Comparison of ENCODE assay signal across 13 cellular contexts in the genomic region with DNA sequence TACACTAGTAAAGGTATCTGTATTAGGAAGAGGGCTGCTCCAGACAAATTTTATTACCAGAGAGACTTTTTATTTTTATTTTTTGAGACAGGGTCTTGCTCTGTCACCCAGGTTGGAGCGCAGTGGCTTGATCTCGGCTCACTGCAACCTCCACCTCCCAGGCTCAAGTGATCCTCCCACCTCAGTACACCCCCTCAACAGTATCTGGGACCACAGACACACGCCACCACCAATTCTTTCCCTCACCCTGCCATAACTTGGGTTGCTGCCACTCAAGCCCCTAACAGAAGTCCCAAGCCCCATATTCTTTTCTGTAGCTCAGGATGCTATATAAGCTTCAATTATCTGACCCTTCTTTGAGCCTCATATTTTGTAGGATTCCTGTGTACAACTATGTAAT. TPM values are rescaled to one million over a fixed set of nuclear protein-coding genes. Genes with fewer than 3 reads are reported as not detected.
DNase-seq lines count a peak whose midpoint lies in the region; ATAC-seq, FAIRE-seq and TF ChIP-seq lines count a peak whose summit lies in the region.
"Had no signal": no experiment of that assay in that cellular context is flagged by ENCODE, and none has a peak within 500 bp of the region (broad histone marks: within the 10 kb centered on the region; RNA-seq: fewer than 3 reads in every experiment).

No MANE protein-coding gene starts in this region.

- H3K27ac ChIP-seq in ACC112 (ENCODE audit: low read depth, low read length) (peak overlapping the region; percentile 99), MM.1S (ENCODE audit: low read length) (peak overlapping the region; percentile 99; the same call in 1 of the 2 replicates), mammary epithelial cell (ENCODE audit: insufficient read depth, low read depth, low read length) (peak overlapping the region; percentile 60), osteoblast (ENCODE audit: low read depth, low read length) (no peak overlapping the region)

- no peak for FAIRE-seq in RCC 7860 (lab: Jason Lieb, UNC)
- FAIRE-seq: H54 had no signal

- no peak for DNase-seq in MM.1S
- no peak for DNase-seq in mammary epithelial cell
- no peak for DNase-seq in osteoblast (ENCODE audit: insufficient read length, low spot score, missing footprints)
- no peak for DNase-seq in A172 (ENCODE audit: low spot score)
- DNase-seq in HAP-1 (ENCODE audit: low spot score in 2 of 2), result no peak
- DNase-seq in RCC 7860 (ENCODE audit: low spot score), result no peak
- DNase-seq: DMS153; left colon; stimulated activated CD4-positive, alpha-beta T cell treated with anti-CD3 and anti-CD28 coated beads, Interleukin-12 subunit alpha, Interleukin-12 subunit beta, amount 100 ng/mL, for 4 hours; SW 1271 had no signal

- H3K27me3 ChIP-seq in ACC112 (ENCODE audit: insufficient read depth, low read length) (no peaks in the 10 kb centered on the region), MM.1S (replicated peaks; ENCODE audit: insufficient read depth, low read length) (no peaks in the 10 kb centered on the region), mammary epithelial cell (ENCODE audit: insufficient read depth, low read length) (no peaks in the 10 kb centered on the region), osteoblast (ENCODE audit: insufficient read depth, low read length) (no peaks in the 10 kb centered on the region), HAP-1 (ENCODE audit: low read depth) (no peaks in the 10 kb centered on the region)

- H3K4me1 ChIP-seq in ACC112 (ENCODE audit: control insufficient read depth, insufficient read depth, low read length, unreplicated experiment), result peaks cover 87% of the 10 kb centered on the region
- peaks cover 44% of the 10 kb centered on the region for H3K4me1 ChIP-seq in MM.1S (ENCODE audit: low read length)
- peaks cover 82% of the 10 kb centered on the region for H3K4me1 ChIP-seq in mammary epithelial cell (ENCODE audit: insufficient read depth, low read length)
- H3K4me1 ChIP-seq in osteoblast (ENCODE audit: insufficient read depth, low read length), result peaks cover 75% of the 10 kb centered on the region
- H3K4me1 ChIP-seq in HAP-1, result peaks cover 45% of the 10 kb centered on the region

- H3F3A ChIP-seq in MM.1S (ENCODE audit: insufficient read depth, low read length), result peaks cover 91% of the 10 kb centered on the region

- H4K20me1 ChIP-seq in MM.1S (ENCODE audit: insufficient read depth, low read length) (no peaks in the 10 kb centered on the region), mammary epithelial cell (ENCODE audit: insufficient read depth, low read length) (no peaks in the 10 kb centered on the region), osteoblast (ENCODE audit: insufficient read depth, low read length) (peaks cover 6% of the 10 kb centered on the region)

- H3K79me2 ChIP-seq in ACC112 (ENCODE audit: control insufficient read depth, insufficient read depth, low read length, unreplicated experiment) (peaks cover 91% of the 10 kb centered on the region), MM.1S (ENCODE audit: low read length) (peaks cover 100% of the 10 kb centered on the region), mammary epithelial cell (ENCODE audit: insufficient read depth, low read length) (peaks cover 93% of the 10 kb centered on the region), osteoblast (ENCODE audit: insufficient read depth, low read length) (peaks cover 91% of the 10 kb centered on the region)

- intact Hi-C loops in mammary epithelial cell (cut with micrococcal nuclease), result no loop called here

- peak overlapping the region; percentile 93; the same call in 1 of the 2 replicates for H3K9ac ChIP-seq in MM.1S (ENCODE audit: low read length)
- H3K9ac ChIP-seq in mammary epithelial cell (ENCODE audit: insufficient read depth, low read length), result no peak overlapping the region

- 50% methylated on average over 2 of the region's 3 CpGs for WGBS in mammary epithelial cell (ENCODE audit: low coverage, missing lambda C conversion rate)

- in situ Hi-C loops in mammary epithelial cell (cut with MboI; ENCODE audit: low sequenced_read_pairs in 2 of 2), result loop anchor here in 1 of 2 donors (25.0 kb wide), 1 partner anchor 153 kb away; no protein-coding TSS in a partner anchor
- in situ Hi-C loops in HAP-1 (cut with MboI; ENCODE audit: low sequenced_read_pairs), result no loop called here

- H3K4me3 ChIP-seq in ACC112 (ENCODE audit: low read depth, low read length) (peak overlapping the region; percentile 71), MM.1S (ENCODE audit: low read length) (peak overlapping the region; percentile 65), mammary epithelial cell (replicated peaks in 1 of 3; ENCODE audit: insufficient read depth in 1 of 3, low read depth in 2 of 3, low read length in 3 of 3) (no peak overlapping the region), osteoblast (ENCODE audit: insufficient read depth, low read length) (no peak overlapping the region), HAP-1 (no peak overlapping the region)

- peaks cover 70% of the 10 kb centered on the region for H3K36me3 ChIP-seq in ACC112 (ENCODE audit: insufficient read depth, low read length)
- H3K36me3 ChIP-seq in MM.1S (replicated peaks; ENCODE audit: insufficient read depth, low read length), result peaks cover 18% of the 10 kb centered on the region; the same call in 1 of the 2 replicates
- H3K36me3 ChIP-seq in mammary epithelial cell (ENCODE audit: insufficient read depth, low read length), result peaks cover 20% of the 10 kb centered on the region
- H3K36me3 ChIP-seq in osteoblast (ENCODE audit: insufficient read depth, low read length), result peaks cover 48% of the 10 kb centered on the region
- H3K36me3 ChIP-seq in HAP-1 (replicated peaks), result peaks cover 42% of the 10 kb centered on the region

- no peaks in the 10 kb centered on the region for H3K9me3 ChIP-seq in MM.1S (replicated peaks; ENCODE audit: insufficient read depth, low read length)
- no peaks in the 10 kb centered on the region for H3K9me3 ChIP-seq in mammary epithelial cell (replicated peaks; ENCODE audit: insufficient read depth, low read length)
- H3K9me3 ChIP-seq in osteoblast (ENCODE audit: low read depth, low read length), result no peaks in the 10 kb centered on the region
- H3K9me3 ChIP-seq in HAP-1, result no peaks in the 10 kb centered on the region

- H2AFZ ChIP-seq in ACC112 (ENCODE audit: low read length, unreplicated experiment) (no peak overlapping the region), MM.1S (ENCODE audit: low read length) (no peak overlapping the region), mammary epithelial cell (ENCODE audit: low read depth, low read length) (no peak overlapping the region), osteoblast (ENCODE audit: low read length) (no peak overlapping the region)

- ATAC-seq in HG02870 (IDR thresholded peaks at IDR 0.05; ENCODE audit: unreplicated experiment), result no peak
- ATAC-seq: left colon had no signal

- H3K4me2 ChIP-seq in MM.1S (ENCODE audit: low read depth, low read length), result peak overlapping the region; percentile 80
- H3K4me2 ChIP-seq in mammary epithelial cell (ENCODE audit: insufficient read depth, low read depth, low read length), result peak overlapping the region; percentile 54
- H3K4me2 ChIP-seq in osteoblast (ENCODE audit: insufficient read depth, low read length), result peak overlapping the region; percentile 57

- no peaks in the 10 kb centered on the region for H3K9me2 ChIP-seq in MM.1S (replicated peaks; ENCODE audit: insufficient read depth, low read length)

- TF ChIP-seq CTCF in MM.1S (IDR thresholded peaks at IDR 0.05; ENCODE audit: low read length) (no peak), mammary epithelial cell (conservative IDR thresholded peaks at IDR 0.05 in 1 of 2, IDR thresholded peaks at IDR 0.05 in 1 of 2; ENCODE audit: extremely low read depth in 1 of 2, insufficient read depth in 1 of 2, low read depth in 1 of 2, low read length in 2 of 2) (no peak), osteoblast (IDR thresholded peaks at IDR 0.05; ENCODE audit: extremely low read depth, low read depth, low read length) (no peak)

- CTCF ChIA-PET in mammary epithelial cell (lab: Charles Lee; ENCODE audit: low non-redundant PET), result no interaction called here

- BruUV-seq in mammary epithelial cell (replicated peaks; lab: Mats Ljungman, UMichigan), result no TSS peak

- dilution Hi-C loops in mammary epithelial cell (cut with HindIII; ENCODE audit: low sequenced_read_pairs), result loop anchor here (25.0 kb wide), 1 partner anchor 153 kb away; no protein-coding TSS in a partner anchor

RNA-seq across cellular contexts. Expression of a gene that starts 6.9 kb away (rescaled TPM):
- total RNA-seq in mammary epithelial cell (100 to 1,000 TPM; 196 to 212 TPM), osteoblast (127 and 136 TPM in 2 replicates)
- polyA plus RNA-seq in mammary epithelial cell, result 132 TPM
- 137 TPM for polyA minus RNA-seq in mammary epithelial cell
- 202 and 212 TPM in 2 replicates for total RNA-seq in A172 (2014; rRNA removed; shearing (Covaris generic))

RNA-seq across cellular contexts. Expression of a gene that starts 23.3 kb away (rescaled TPM):
- 10 to 100 TPM in 1 of 2 donors, 1 to 10 TPM in 1; 9.5 to 74.3 TPM for total RNA-seq in mammary epithelial cell
- 51.2 TPM for polyA plus RNA-seq in mammary epithelial cell
- 108 TPM for polyA minus RNA-seq in mammary epithelial cell
- 16.2 and 18.5 TPM in 2 replicates for total RNA-seq in osteoblast
- 224 and 245 TPM in 2 replicates for total RNA-seq in A172 (2014; rRNA removed; shearing (Covaris generic))

Comparison
In these comparisons a context has a peak if more than half of its experiments do, and no peak if none do; other contexts are left out.
1. H3K4me3 ChIP-seq: peak in ACC112 (single experiment) and MM.1S (single experiment); none in mammary epithelial cell (0 of 3), osteoblast (single experiment) and HAP-1 (single experiment).
2. Peak in every context shown above with its lines, with median percentiles within 50 percentile points of each other: H3K4me2 ChIP-seq.